18 cellular contexts compared by ENCODE assay signal in the genomic region with DNA sequence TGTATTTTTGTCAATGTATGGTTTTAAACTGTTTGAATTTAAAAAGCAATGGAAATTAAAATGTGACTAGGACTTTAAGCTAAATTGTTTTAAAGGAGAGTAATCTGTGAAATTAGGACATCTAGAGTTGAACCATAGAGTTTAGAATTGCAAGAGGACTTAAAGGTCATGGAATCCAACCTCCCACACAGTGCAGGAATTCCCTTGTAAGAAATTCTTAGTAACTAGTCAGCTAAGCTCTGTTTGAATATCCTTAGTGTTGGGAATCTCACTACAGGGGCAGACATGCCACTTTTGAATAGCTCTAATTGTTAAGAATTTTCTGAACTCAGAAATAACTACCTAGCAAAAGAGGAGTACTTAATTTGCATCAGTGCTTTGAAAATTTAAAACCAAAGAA.
"Had no signal": no experiment of that assay in that cellular context is flagged by ENCODE, and none has a peak within 500 bp of the region (broad histone marks: within the 10 kb centered on the region; RNA-seq: fewer than 3 reads in every experiment).

No MANE protein-coding gene starts in this region.

- H3K9me3 ChIP-seq: lower lobe of right lung, psoas muscle, thoracic aorta had no signal

- H3K27ac Mint-ChIP-seq: activated CD8-positive, alpha-beta memory T cell treated with anti-CD3 and anti-CD28 coated beads, Interleukin-2, amount 10 ng/mL, durations not matched to agents 7 days and 5 days; activated naive CD4-positive, alpha-beta T cell treated with anti-CD3 and anti-CD28 coated beads, Interleukin-2, amount 50 U/mL, for 72 hours; naive thymus-derived CD8-positive, alpha-beta T cell had no signal

- H3K36me3 ChIP-seq: lower lobe of right lung, stomach, thoracic aorta had no signal

- H3K4me3 ChIP-seq: coronary artery, lower lobe of right lung, psoas muscle, stomach, thoracic aorta had no signal

- H3K4me1 ChIP-seq: lower lobe of right lung, psoas muscle, stomach had no signal

- H3K27ac ChIP-seq: coronary artery, lower lobe of right lung, psoas muscle, stomach, thoracic aorta had no signal

- H3K4me3 Mint-ChIP-seq: activated CD8-positive, alpha-beta memory T cell treated with anti-CD3 and anti-CD28 coated beads, Interleukin-2, amount 10 ng/mL, durations not matched to agents 7 days and 5 days; activated T-cell treated with anti-CD3 and anti-CD28 coated beads, Interleukin-2, amount 50 U/mL, for 4 hours; naive thymus-derived CD8-positive, alpha-beta T cell had no signal

- H3K4me1 Mint-ChIP-seq: activated CD8-positive, alpha-beta memory T cell treated with anti-CD3 and anti-CD28 coated beads, Interleukin-2, amount 10 ng/mL, durations not matched to agents 7 days and 5 days; naive thymus-derived CD8-positive, alpha-beta T cell had no signal

- ATAC-seq: activated CD4-positive, CD25-positive, alpha-beta regulatory T cell treated with anti-CD3 and anti-CD28 coated beads, Interleukin-2, amount 50 U/mL, for 24 hours; activated CD8-positive, alpha-beta memory T cell treated with anti-CD3 and anti-CD28 coated beads, Interleukin-2, amount 10 ng/mL, durations not matched to agents 7 days and 5 days; activated naive CD4-positive, alpha-beta T cell treated with anti-CD3 and anti-CD28 coated beads, Interleukin-2, amount 50 U/mL, for 72 hours; activated T-cell treated with anti-CD3 and anti-CD28 coated beads, Interleukin-2, amount 50 U/mL, for 4 hours; lower lobe of right lung; naive thymus-derived CD8-positive, alpha-beta T cell; psoas muscle had no signal

- H3K27me3 ChIP-seq: stomach had no signal

- DNase-seq: activated CD4-positive, alpha-beta T cell treated with anti-CD3 and anti-CD28 coated beads, Interleukin-2, amount 50 U/mL, for 48 hours; activated CD8-positive, alpha-beta memory T cell treated with anti-CD3 and anti-CD28 coated beads, Interleukin-2, amount 10 ng/mL, durations not matched to agents 7 days and 5 days; activated effector memory CD4-positive, alpha-beta T cell treated with anti-CD3 and anti-CD28 coated beads, Interleukin-2, amount 50 U/mL, for 16 hours; activated T-cell treated with anti-CD3 and anti-CD28 coated beads, Interleukin-2, amount 50 U/mL, for 4 hours; caudate nucleus; effector CD4-positive, alpha-beta T cell; foreskin fibroblast; head of caudate nucleus; lower lobe of right lung; naive thymus-derived CD8-positive, alpha-beta T cell; psoas muscle; SHP77 treated with DMSO at 0.1 percent for 48 hours; stimulated activated CD4-positive, alpha-beta T cell treated with anti-CD3 and anti-CD28 coated beads, Interleukin-4, amount 100 ng/mL, for 1 hour; stomach had no signal

- H3K36me3 Mint-ChIP-seq: activated CD8-positive, alpha-beta memory T cell treated with anti-CD3 and anti-CD28 coated beads, Interleukin-2, amount 10 ng/mL, durations not matched to agents 7 days and 5 days; activated naive CD4-positive, alpha-beta T cell treated with anti-CD3 and anti-CD28 coated beads, Interleukin-2, amount 50 U/mL, for 72 hours; naive thymus-derived CD8-positive, alpha-beta T cell had no signal

- H3K27me3 Mint-ChIP-seq: activated CD8-positive, alpha-beta memory T cell treated with anti-CD3 and anti-CD28 coated beads, Interleukin-2, amount 10 ng/mL, durations not matched to agents 7 days and 5 days; naive thymus-derived CD8-positive, alpha-beta T cell had no signal
